In genomic region chr12:46388427-46388992, GRCh38 we compare ENCODE assay signal across 9 cellular contexts. TPM values are rescaled to one million over a fixed set of nuclear protein-coding genes. Genes with fewer than 3 reads are reported as not detected.
DNase-seq lines count a peak whose midpoint lies in the region; ATAC-seq and TF ChIP-seq lines count a peak whose summit lies in the region.
"Had no signal": no experiment of that assay in that cellular context is flagged by ENCODE, and none has a peak within 500 bp of the region (broad histone marks: within the 10 kb centered on the region; RNA-seq: fewer than 3 reads in every experiment).

No MANE protein-coding gene starts in this region.

- no peak overlapping the region for H3K4me3 Mint-ChIP-seq in CD4-positive, alpha-beta memory T cell

- H3K4me1 ChIP-seq in right cardiac atrium (ENCODE audit: control insufficient read depth, insufficient read depth, low read length) = peaks cover 10% of the 10 kb centered on the region
- H3K4me1 ChIP-seq in skeletal muscle satellite cell (ENCODE audit: control insufficient read depth, insufficient read depth, low read length) = peaks cover 78% of the 10 kb centered on the region
- H3K4me1 ChIP-seq in CD4-positive, alpha-beta memory T cell (ENCODE audit: insufficient read depth, low read length) = peaks cover 22% of the 10 kb centered on the region

- WGBS in right cardiac atrium = 64% methylated on average over 3 of the region's 3 CpGs

- H3K36me3 ChIP-seq in SU-DHL-6 (ENCODE audit: low read length) = no peaks in the 10 kb centered on the region
- no peaks in the 10 kb centered on the region for H3K36me3 ChIP-seq in skeletal muscle satellite cell (ENCODE audit: insufficient read depth, low read length)
- no peaks in the 10 kb centered on the region for H3K36me3 ChIP-seq in CD4-positive, alpha-beta memory T cell (ENCODE audit: insufficient read depth, low read length)
- H3K36me3 ChIP-seq: cardiac muscle cell had no signal

- H3K27me3 Mint-ChIP-seq in CD4-positive, alpha-beta memory T cell = no peaks in the 10 kb centered on the region

- POLR2A ChIA-PET in CD4-positive, alpha-beta memory T cell (lab: Charles Lee; ENCODE audit: partially characterized antibody) = interaction anchor here (2.1 kb wide), 1 partner anchor 17 kb away, joined by 7 read pairs; no protein-coding TSS in a partner anchor

- TF ChIP-seq CTCF in SU-DHL-6 (IDR thresholded peaks at IDR 0.05; ENCODE audit: insufficient read depth, low read length, poor library complexity, severe bottlenecking) = no peak

- intact Hi-C loops in right cardiac atrium (cut with DNase I) = loop anchor here in 1 of 4 donors (10.0 kb wide), 1 partner anchor 76 kb away; no protein-coding TSS in a partner anchor
- intact Hi-C loops in cardiac septum (cut with DNase I) = no loop called here
- intact Hi-C loops in CD4-positive, alpha-beta memory T cell (cut with micrococcal nuclease) = no loop called here

- no peak overlapping the region for H3K9ac ChIP-seq in SU-DHL-6 (ENCODE audit: low read length)
- peak overlapping the region; percentile 86 for H3K9ac ChIP-seq in skeletal muscle satellite cell (ENCODE audit: low read depth, low read length)

- H3F3A ChIP-seq in SU-DHL-6 (ENCODE audit: insufficient read depth) = peaks cover 32% of the 10 kb centered on the region

- DNase-seq in right cardiac atrium (no peak), cardiac septum (ENCODE audit: low spot score) (no peak), NCI-H1436 treated with DMSO at 0.1 percent for 48 hours (lab: John Stamatoyannopoulos, UW) (no peak), GDM1 (lab: John Stamatoyannopoulos, UW) (no peak)
- no peak for DNase-seq in CD4-positive, alpha-beta memory T cell

- no peak overlapping the region for H2AFZ ChIP-seq in SU-DHL-6 (ENCODE audit: low read depth, low read length, severe bottlenecking)

- no peaks in the 10 kb centered on the region for H3K79me2 ChIP-seq in SU-DHL-6 (ENCODE audit: insufficient read depth, low read length)

- no peaks in the 10 kb centered on the region for H3K9me3 Mint-ChIP-seq in CD4-positive, alpha-beta memory T cell

- H3K27me3 ChIP-seq in right cardiac atrium (ENCODE audit: control insufficient read depth, insufficient read depth) = no peaks in the 10 kb centered on the region
- H3K27me3 ChIP-seq in SU-DHL-6 (ENCODE audit: low read length) = no peaks in the 10 kb centered on the region
- no peaks in the 10 kb centered on the region for H3K27me3 ChIP-seq in skeletal muscle satellite cell (ENCODE audit: control insufficient read depth, insufficient read depth, low read length)
- no peaks in the 10 kb centered on the region for H3K27me3 ChIP-seq in CD4-positive, alpha-beta memory T cell (ENCODE audit: insufficient read depth, low read length)
- H3K27me3 ChIP-seq: cardiac muscle cell had no signal

- H3K27ac ChIP-seq in right cardiac atrium (ENCODE audit: low read length) = peak overlapping the region; percentile 42
- H3K27ac ChIP-seq in SU-DHL-6 (ENCODE audit: low read depth, low read length) = peak overlapping the region; percentile 31; the same call in 1 of the 2 replicates
- no peak overlapping the region for H3K27ac ChIP-seq in CD4-positive, alpha-beta memory T cell (ENCODE audit: low read depth, low read length)
- H3K27ac ChIP-seq: cardiac muscle cell had no signal

- no peaks in the 10 kb centered on the region for H4K20me1 ChIP-seq in SU-DHL-6 (ENCODE audit: low read depth, low read length)

- H3K9me3 ChIP-seq in right cardiac atrium (ENCODE audit: control insufficient read depth, low read length) (no peaks in the 10 kb centered on the region), SU-DHL-6 (ENCODE audit: insufficient read depth, low read length) (no peaks in the 10 kb centered on the region), skeletal muscle satellite cell (replicated peaks; ENCODE audit: low read length) (no peaks in the 10 kb centered on the region)
- no peaks in the 10 kb centered on the region for H3K9me3 ChIP-seq in CD4-positive, alpha-beta memory T cell (ENCODE audit: control insufficient read depth in 1 of 2, low read length in 2 of 2)

- peak overlapping the region in 2 of 7 donors; percentile 5 to 14 for H3K27ac Mint-ChIP-seq in CD4-positive, alpha-beta memory T cell

- CTCF ChIA-PET in CD4-positive, alpha-beta memory T cell (lab: Charles Lee; ENCODE audit: partially characterized antibody) = no interaction called here

- peaks cover 18 to 24% of the 10 kb centered on the region in 2 donors for H3K36me3 Mint-ChIP-seq in CD4-positive, alpha-beta memory T cell

- H3K4me1 Mint-ChIP-seq in CD4-positive, alpha-beta memory T cell = peaks cover 16 to 35% (median 23%) of the 10 kb centered on the region in 4 donors

- no peaks in the 10 kb centered on the region for H3K9me2 ChIP-seq in SU-DHL-6 (replicated peaks; ENCODE audit: insufficient read depth, low read length)

- no peak for ATAC-seq in right cardiac atrium
- peak; percentile 62 for ATAC-seq in HG03095 (IDR thresholded peaks at IDR 0.05; ENCODE audit: unreplicated experiment)

- H3K4me2 ChIP-seq in SU-DHL-6 (ENCODE audit: low read depth, low read length, poor library complexity, severe bottlenecking) (peak overlapping the region; percentile 52), skeletal muscle satellite cell (ENCODE audit: low read length) (peak overlapping the region; percentile 68)

- H3K4me3 ChIP-seq in right cardiac atrium (ENCODE audit: low read length) = no peak overlapping the region
- no peak overlapping the region for H3K4me3 ChIP-seq in SU-DHL-6 (ENCODE audit: insufficient read depth, low read length, poor library complexity, severe bottlenecking)
- H3K4me3 ChIP-seq in skeletal muscle satellite cell (ENCODE audit: low read length) = peak overlapping the region; percentile 35
- H3K4me3 ChIP-seq in CD4-positive, alpha-beta memory T cell (ENCODE audit: low read length in 2 of 2) = no peak overlapping the region
- H3K4me3 ChIP-seq: cardiac muscle cell had no signal

RNA-seq across cellular contexts. Expression of gene SLC38A2, which starts 15.9 kb away (rescaled TPM):
- total RNA-seq in right cardiac atrium (100 to 1,000 TPM in 3 of 4 donors, 10 to 100 TPM in 1; 87.3 to 143 (median 115) TPM), cardiac septum (140 TPM)
- 69.5 TPM for polyA plus RNA-seq in right cardiac atrium
- total RNA-seq in skeletal muscle satellite cell (2012; rRNA removed) = 329 and 451 TPM in 2 replicates
- 100 to 1,000 TPM; 200 to 208 TPM for total RNA-seq in CD4-positive, alpha-beta memory T cell
- polyA plus RNA-seq in CD4-positive, alpha-beta memory T cell = 10 to 100 TPM; 46.8 to 73.6 TPM
